ENCODE assay signal across 8 cellular contexts in the genomic region with DNA sequence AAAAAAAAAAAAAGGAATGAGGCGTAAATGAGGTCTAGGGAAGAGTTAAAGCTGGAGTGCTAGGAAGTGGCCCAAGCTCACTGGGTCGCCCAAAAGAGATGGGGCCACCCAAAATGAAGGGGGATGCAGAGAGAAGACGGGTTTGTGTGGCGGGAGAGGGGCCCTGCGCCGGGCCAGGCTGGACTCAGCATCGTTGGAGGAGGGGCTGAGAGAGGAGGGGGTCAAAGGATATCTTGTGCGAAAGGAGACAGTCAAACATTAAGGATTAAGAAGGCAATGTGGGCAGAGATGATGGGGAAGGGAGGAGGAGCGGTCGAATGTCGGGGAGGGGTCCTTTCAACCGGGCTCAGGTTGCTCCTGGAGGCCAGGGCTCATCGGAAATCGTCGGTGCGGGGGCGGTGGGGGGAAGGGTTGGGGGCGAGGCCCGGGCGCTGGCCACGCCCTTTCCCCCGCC. TPM values are rescaled to one million over a fixed set of nuclear protein-coding genes. Genes with fewer than 3 reads are reported as not detected.
DNase-seq lines count a peak whose midpoint lies in the region; ATAC-seq and TF ChIP-seq lines count a peak whose summit lies in the region.

No MANE protein-coding gene starts in this region.

- intact Hi-C loops in thyroid gland (cut with DNase I): loop anchor here (10.0 kb wide), 1 partner anchor 54 kb away; a partner anchor contains a TSS

- peaks cover 10% of the 10 kb centered on the region in 2 donors for H3K4me1 ChIP-seq in thyroid gland

- TF ChIP-seq CTCF in thyroid gland (IDR thresholded peaks at IDR 0.05): no peak

- WGBS in thyroid gland, 2 donors: 3% methylated on average over 13 to 20 of the region's 22 CpGs

- no peak for ATAC-seq in activated naive CD8-positive, alpha-beta T cell treated with anti-CD3 and anti-CD28 coated beads, Interleukin-2, amount 50 U/mL, for 24 hours
- no peak for ATAC-seq in GM21737 (IDR thresholded peaks at IDR 0.05; ENCODE audit: unreplicated experiment)

- no peak for DNase-seq in activated CD4-positive, alpha-beta T cell treated with anti-CD3 and anti-CD28 coated beads, Interleukin-2, amount 10 ng/mL, durations not matched to agents 7 days and 5 days
- DNase-seq in activated CD4-positive, alpha-beta T cell treated with anti-CD3 and anti-CD28 coated beads, Interleukin-2, amount 50 U/mL, for 48 hours: no peak
- no peak for DNase-seq in activated naive CD8-positive, alpha-beta T cell treated with anti-CD3 and anti-CD28 coated beads, Interleukin-2, amount 50 U/mL, for 24 hours
- DNase-seq in thyroid gland: no peak
- DNase-seq in COR-L47 (lab: John Stamatoyannopoulos, UW): no peak
- DNase-seq in RKO (ENCODE audit: low spot score): no peak

- POLR2A ChIA-PET in activated CD4-positive, alpha-beta T cell treated with anti-CD3 and anti-CD28 coated beads, Interleukin-2, amount 10 ng/mL, durations not matched to agents 7 days and 5 days (lab: Charles Lee): interaction anchor here (0.8 kb wide), 1 partner anchor 101 kb away, joined by 11 read pairs; no protein-coding TSS in a partner anchor

- no peaks in the 10 kb centered on the region for H3K9me3 ChIP-seq in thyroid gland

- H3K36me3 Mint-ChIP-seq in activated CD4-positive, alpha-beta T cell treated with anti-CD3 and anti-CD28 coated beads, Interleukin-2, amount 10 ng/mL, durations not matched to agents 7 days and 5 days (ENCODE audit: low read depth): peaks cover 9% of the 10 kb centered on the region
- peaks cover 4% of the 10 kb centered on the region for H3K36me3 Mint-ChIP-seq in activated naive CD8-positive, alpha-beta T cell treated with anti-CD3 and anti-CD28 coated beads, Interleukin-2, amount 50 U/mL, for 24 hours (ENCODE audit: low read depth)

- peak overlapping the region; percentile 75 for H3K4me3 Mint-ChIP-seq in activated CD4-positive, alpha-beta T cell treated with anti-CD3 and anti-CD28 coated beads, Interleukin-2, amount 10 ng/mL, durations not matched to agents 7 days and 5 days
- H3K4me3 Mint-ChIP-seq in activated naive CD8-positive, alpha-beta T cell treated with anti-CD3 and anti-CD28 coated beads, Interleukin-2, amount 50 U/mL, for 24 hours: peak overlapping the region; percentile 81

- no peak overlapping the region for H3K4me3 ChIP-seq in thyroid gland (replicated peaks in 1 of 3)

- peak in 1 of 2 donors; percentile 9 for TF ChIP-seq POLR2A in thyroid gland (IDR thresholded peaks at IDR 0.05)

- H3K27ac Mint-ChIP-seq in activated CD4-positive, alpha-beta T cell treated with anti-CD3 and anti-CD28 coated beads, Interleukin-2, amount 10 ng/mL, durations not matched to agents 7 days and 5 days: peak overlapping the region; percentile 88
- peak overlapping the region; percentile 91 for H3K27ac Mint-ChIP-seq in activated naive CD8-positive, alpha-beta T cell treated with anti-CD3 and anti-CD28 coated beads, Interleukin-2, amount 50 U/mL, for 24 hours

- CTCF ChIA-PET in activated CD4-positive, alpha-beta T cell treated with anti-CD3 and anti-CD28 coated beads, Interleukin-2, amount 10 ng/mL, durations not matched to agents 7 days and 5 days (lab: Charles Lee): interaction anchor here (0.5 to 2.9 kb wide), 22 partner anchors 8 to 1015 kb away, joined by 3 to 12 read pairs (median 3); a partner anchor contains a TSS

- H3K27me3 ChIP-seq in layer of hippocampus (ENCODE audit: control insufficient read depth, insufficient read depth, low read length) (no peaks in the 10 kb centered on the region), thyroid gland (no peaks in the 10 kb centered on the region)

- no peaks in the 10 kb centered on the region for H3K27me3 Mint-ChIP-seq in activated CD4-positive, alpha-beta T cell treated with anti-CD3 and anti-CD28 coated beads, Interleukin-2, amount 10 ng/mL, durations not matched to agents 7 days and 5 days
- H3K27me3 Mint-ChIP-seq in activated naive CD8-positive, alpha-beta T cell treated with anti-CD3 and anti-CD28 coated beads, Interleukin-2, amount 50 U/mL, for 24 hours: no peaks in the 10 kb centered on the region

- H3K36me3 ChIP-seq in thyroid gland: no peaks in the 10 kb centered on the region

- peaks cover 34% of the 10 kb centered on the region for H3K4me1 Mint-ChIP-seq in activated CD4-positive, alpha-beta T cell treated with anti-CD3 and anti-CD28 coated beads, Interleukin-2, amount 10 ng/mL, durations not matched to agents 7 days and 5 days
- H3K4me1 Mint-ChIP-seq in activated naive CD8-positive, alpha-beta T cell treated with anti-CD3 and anti-CD28 coated beads, Interleukin-2, amount 50 U/mL, for 24 hours: peaks cover 37% of the 10 kb centered on the region

- no peaks in the 10 kb centered on the region for H3K9me3 Mint-ChIP-seq in activated CD4-positive, alpha-beta T cell treated with anti-CD3 and anti-CD28 coated beads, Interleukin-2, amount 10 ng/mL, durations not matched to agents 7 days and 5 days
- H3K9me3 Mint-ChIP-seq in activated naive CD8-positive, alpha-beta T cell treated with anti-CD3 and anti-CD28 coated beads, Interleukin-2, amount 50 U/mL, for 24 hours: no peaks in the 10 kb centered on the region

- peak overlapping the region; percentile 92 for H3K27ac ChIP-seq in layer of hippocampus (ENCODE audit: low read depth, low read length)
- H3K27ac ChIP-seq in thyroid gland: peak overlapping the region in 2 of 3 donors; percentile 65 to 66

RNA-seq across cellular contexts. Expression of a gene that starts 0.8 kb away (rescaled TPM):
- 10 to 100 TPM; 32.4 to 34.3 TPM for total RNA-seq in activated CD4-positive, alpha-beta T cell treated with anti-CD3 and anti-CD28 coated beads, Interleukin-2, amount 10 ng/mL, durations not matched to agents 7 days and 5 days
- 10 to 100 TPM; 12.2 to 14.8 (median 13.1) TPM for total RNA-seq in thyroid gland

RNA-seq across cellular contexts. Expression of a gene that starts 22.3 kb away (rescaled TPM):
- 1 to 10 TPM; 2.4 TPM for total RNA-seq in activated CD4-positive, alpha-beta T cell treated with anti-CD3 and anti-CD28 coated beads, Interleukin-2, amount 10 ng/mL, durations not matched to agents 7 days and 5 days
- total RNA-seq in thyroid gland: 1 to 10 TPM in 2 of 4 donors, not detected in 2; 1.5 to 1.7 TPM

RNA-seq across cellular contexts. Expression of a gene that starts 34.5 kb away (rescaled TPM):
- 10 to 100 TPM in 1 of 2 experiments, 1 to 10 TPM in 1; 8.6 to 11.2 TPM for total RNA-seq in activated CD4-positive, alpha-beta T cell treated with anti-CD3 and anti-CD28 coated beads, Interleukin-2, amount 10 ng/mL, durations not matched to agents 7 days and 5 days
- total RNA-seq in thyroid gland: 10 to 100 TPM; 41.2 to 71.3 (median 48.7) TPM

RNA-seq across cellular contexts. Expression of a gene that starts 57.9 kb away (rescaled TPM):
- 10 to 100 TPM; 19.9 to 23.3 TPM for total RNA-seq in activated CD4-positive, alpha-beta T cell treated with anti-CD3 and anti-CD28 coated beads, Interleukin-2, amount 10 ng/mL, durations not matched to agents 7 days and 5 days
- total RNA-seq in thyroid gland: 100 to 1,000 TPM in 2 of 4 donors, 10 to 100 TPM in 2; 85.1 to 127 (median 104) TPM

RNA-seq across cellular contexts. Expression of a gene that starts 58.1 kb away (rescaled TPM):
- total RNA-seq in activated CD4-positive, alpha-beta T cell treated with anti-CD3 and anti-CD28 coated beads, Interleukin-2, amount 10 ng/mL, durations not matched to agents 7 days and 5 days: 10 to 100 TPM; 17.5 to 22.3 TPM
- 10 to 100 TPM; 19.6 to 39.5 (median 33.4) TPM for total RNA-seq in thyroid gland
